In the genomic region with DNA sequence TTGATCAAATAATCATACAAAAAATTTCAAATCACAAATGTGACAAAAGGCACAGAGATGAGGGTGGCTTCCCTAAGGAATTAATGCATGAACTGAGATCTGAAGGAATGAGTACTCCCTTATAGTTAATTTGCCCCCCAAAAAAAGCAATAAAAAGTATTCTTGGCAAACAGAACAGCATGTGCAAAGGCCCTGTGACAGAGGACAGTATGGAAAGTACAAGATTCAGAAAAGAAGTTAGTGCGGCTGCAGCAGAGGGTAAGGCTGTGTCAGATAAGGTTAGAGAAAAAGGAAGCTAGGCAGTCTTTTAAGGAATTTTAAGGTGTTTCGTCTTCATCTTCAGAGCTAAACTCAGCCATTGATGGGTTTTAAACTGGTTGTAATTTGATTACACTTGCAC, we compare ENCODE assay signal across 32 cellular contexts.
"Had no signal": no experiment of that assay in that cellular context is flagged by ENCODE, and none has a peak within 500 bp of the region (broad histone marks: within the 10 kb centered on the region; RNA-seq: fewer than 3 reads in every experiment).

No MANE protein-coding gene starts in this region.

- H3K4me1 ChIP-seq: adrenal gland, body of pancreas, breast epithelium had no signal

- ATAC-seq: activated T-cell treated with anti-CD3 and anti-CD28 coated beads, Interleukin-2, amount 50 U/mL, for 4 hours; body of pancreas; Panc1 had no signal

- FAIRE-seq: astrocyte, TTC549 had no signal

- H3K9me3 Mint-ChIP-seq: activated naive CD8-positive, alpha-beta T cell treated with anti-CD3 and anti-CD28 coated beads for 36 hours; activated T-cell treated with anti-CD3 and anti-CD28 coated beads, Interleukin-2, amount 50 U/mL, for 4 hours; T-helper 1 cell treated with Interleukin-12 subunit alpha and Interleukin-12 subunit beta and Interleukin-4 antibody, amounts not matched to agents 30 μg/mL and 1 μg/mL, for 36 hours; T-helper 2 cell treated with Interferon-gamma antibody and Interleukin-4, amounts not matched to agents 5 μg/mL and 100 μg/mL, for 36 hours had no signal

- H3K4me3 Mint-ChIP-seq: activated CD4-positive, alpha-beta T cell treated with anti-CD3 and anti-CD28 coated beads, Interleukin-2, amount 10 ng/mL, durations not matched to agents 24 days and 14 days; activated naive CD4-positive, alpha-beta T cell treated with anti-CD3 and anti-CD28 coated beads, Interleukin-2, amount 10 ng/mL, durations not matched to agents 7 days and 5 days; activated naive CD8-positive, alpha-beta T cell treated with anti-CD3 and anti-CD28 coated beads for 36 hours; activated T-cell treated with anti-CD3 and anti-CD28 coated beads, Interleukin-2, amount 50 U/mL, for 4 hours; activated T-helper 1 cell treated with anti-CD3 and anti-CD28 coated beads, Interleukin-12 subunit alpha, Interleukin-12 subunit beta, Interleukin-2, Interleukin-4 antibody, amounts not matched to agents 30 ng/mL and 10 ng/mL and 1 ng/mL, durations not matched to agents 14 hours and 24 hours and 36 hours; T-helper 1 cell treated with Interleukin-12 subunit alpha and Interleukin-12 subunit beta and Interleukin-4 antibody, amounts not matched to agents 30 μg/mL and 1 μg/mL, for 36 hours; T-helper 2 cell treated with Interferon-gamma antibody and Interleukin-4, amounts not matched to agents 5 μg/mL and 100 μg/mL, for 36 hours had no signal

- H3K36me3 ChIP-seq: adrenal gland, breast epithelium, SJCRH30 had no signal

- H3K27ac Mint-ChIP-seq: activated CD4-positive, alpha-beta T cell treated with anti-CD3 and anti-CD28 coated beads, Interleukin-2, amount 10 ng/mL, durations not matched to agents 24 days and 14 days; activated naive CD4-positive, alpha-beta T cell treated with anti-CD3 and anti-CD28 coated beads, Interleukin-2, amount 10 ng/mL, durations not matched to agents 7 days and 5 days; activated naive CD8-positive, alpha-beta T cell treated with anti-CD3 and anti-CD28 coated beads for 36 hours; activated T-helper 1 cell treated with anti-CD3 and anti-CD28 coated beads, Interleukin-12 subunit alpha, Interleukin-12 subunit beta, Interleukin-2, Interleukin-4 antibody, amounts not matched to agents 30 ng/mL and 10 ng/mL and 1 ng/mL, durations not matched to agents 14 hours and 24 hours and 36 hours; T-helper 1 cell treated with Interleukin-12 subunit alpha and Interleukin-12 subunit beta and Interleukin-4 antibody, amounts not matched to agents 30 μg/mL and 1 μg/mL, for 36 hours; T-helper 2 cell treated with Interferon-gamma antibody and Interleukin-4, amounts not matched to agents 5 μg/mL and 100 μg/mL, for 36 hours had no signal

- H3K27me3 ChIP-seq: adrenal gland, body of pancreas, breast epithelium, SJCRH30 had no signal

- H3K27ac ChIP-seq: adrenal gland, body of pancreas, breast epithelium, SJCRH30 had no signal

- H3K27me3 Mint-ChIP-seq: activated CD4-positive, alpha-beta T cell treated with anti-CD3 and anti-CD28 coated beads, Interleukin-2, amount 10 ng/mL, durations not matched to agents 24 days and 14 days; activated naive CD4-positive, alpha-beta T cell treated with anti-CD3 and anti-CD28 coated beads, Interleukin-2, amount 10 ng/mL, durations not matched to agents 7 days and 5 days; activated naive CD8-positive, alpha-beta T cell treated with anti-CD3 and anti-CD28 coated beads for 36 hours had no signal

- DNase-seq: activated CD4-positive, alpha-beta T cell treated with anti-CD3 and anti-CD28 coated beads, Interleukin-2, amount 10 ng/mL, durations not matched to agents 24 days and 14 days; activated CD4-positive, alpha-beta T cell treated with anti-CD3 and anti-CD28 coated beads, Interleukin-2, amount 50 U/mL, for 4 hours; activated CD8-positive, alpha-beta memory T cell treated with anti-CD3 and anti-CD28 coated beads, Interleukin-2, amount 50 U/mL, for 4 hours; activated gamma-delta T cell treated with Interleukin-2 at 50 U/mL for 16 hours; activated naive CD4-positive, alpha-beta T cell treated with anti-CD3 and anti-CD28 coated beads, Interleukin-2, amount 10 ng/mL, durations not matched to agents 7 days and 5 days; activated naive CD8-positive, alpha-beta T cell treated with anti-CD3 and anti-CD28 coated beads for 36 hours; activated T-cell treated with anti-CD3 and anti-CD28 coated beads for 4 hours; activated T-cell treated with anti-CD3 and anti-CD28 coated beads, Interleukin-2, amount 50 U/mL, for 4 hours; adrenal gland; body of pancreas; cerebellar nuclear complex; Karpas-422; NCI-H1105; NCI-H1417 treated with DMSO at 0.1 percent for 48 hours; NCI-H187 treated with DMSO at 0.1 percent for 48 hours; NCI-H2081; NCI-H2171 treated with DMSO at 0.1 percent for 48 hours; NCI-H2227 treated with DMSO at 0.1 percent for 48 hours; NCI-H446 treated with DMSO at 0.1 percent for 48 hours; NCI-H524; NCI-H69; NCI-H82; SHP77; SJCRH30 had no signal

- H3K4me3 ChIP-seq: adrenal gland, body of pancreas, breast epithelium, SJCRH30, SK-N-MC had no signal

- H3K9me3 ChIP-seq: adrenal gland, body of pancreas, breast epithelium, SJCRH30 had no signal
